Comparison of ENCODE assay signal across 19 cellular contexts in the genomic region with DNA sequence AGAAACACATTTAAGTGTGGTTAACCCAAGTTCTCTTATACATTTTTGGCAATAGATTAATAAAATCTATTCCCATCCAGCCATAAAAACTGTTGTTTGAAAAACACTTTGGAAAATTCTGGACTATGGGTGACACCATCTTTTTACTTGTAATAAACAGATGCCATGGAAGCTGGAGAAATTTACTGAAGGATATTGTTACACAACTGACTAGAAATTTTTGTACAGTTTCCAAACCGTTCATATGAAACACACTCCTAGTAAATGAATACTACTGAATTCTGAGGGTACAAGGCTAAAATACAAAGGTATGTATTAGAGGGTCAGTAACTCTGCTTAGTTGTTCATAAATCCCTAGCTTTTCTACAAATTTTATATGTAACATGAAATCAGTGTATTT. TPM values are rescaled to one million over a fixed set of nuclear protein-coding genes. Genes with fewer than 3 reads are reported as not detected.
DNase-seq lines count a peak whose midpoint lies in the region; ATAC-seq and TF ChIP-seq lines count a peak whose summit lies in the region.
"Had no signal": no experiment of that assay in that cellular context is flagged by ENCODE, and none has a peak within 500 bp of the region (broad histone marks: within the 10 kb centered on the region; RNA-seq: fewer than 3 reads in every experiment).

No MANE protein-coding gene starts in this region.

- H3K4me3 ChIP-seq in choroid plexus epithelial cell (ENCODE audit: low read depth, low read length): no peak overlapping the region
- no peak overlapping the region for H3K4me3 ChIP-seq in fibroblast of villous mesenchyme (ENCODE audit: low read depth, low read length)
- H3K4me3 ChIP-seq: BLaER1 treated with 17β-estradiol and CSF1 and Interleukin-3, amounts not matched to agents 10 nM and 100 nM; SK-N-MC had no signal

- TF ChIP-seq CTCF in choroid plexus epithelial cell (conservative IDR thresholded peaks at IDR 0.05; ENCODE audit: low read depth, low read length) (no peak), fibroblast of villous mesenchyme (IDR thresholded peaks at IDR 0.05; ENCODE audit: insufficient read depth, low read depth, low read length) (no peak), natural killer cell (IDR thresholded peaks at IDR 0.05) (no peak)

- H3K27ac Mint-ChIP-seq in natural killer cell: no peak overlapping the region
- H3K27ac Mint-ChIP-seq: CD4-positive, alpha-beta T cell had no signal

- H3K27me3 Mint-ChIP-seq in natural killer cell (ENCODE audit: low read depth in 2 of 2): no peaks in the 10 kb centered on the region
- H3K27me3 Mint-ChIP-seq: CD4-positive, alpha-beta T cell had no signal

- no peaks in the 10 kb centered on the region for H3K9me3 Mint-ChIP-seq in natural killer cell
- H3K9me3 Mint-ChIP-seq: CD4-positive, alpha-beta T cell had no signal

- peaks cover 45 to 57% of the 10 kb centered on the region in 2 donors for H3K4me1 Mint-ChIP-seq in natural killer cell

- H3K36me3 Mint-ChIP-seq in natural killer cell: no peaks in the 10 kb centered on the region

- intact Hi-C loops in natural killer cell (cut with micrococcal nuclease): no loop called here

- no peak overlapping the region for H3K4me3 Mint-ChIP-seq in natural killer cell
- H3K4me3 Mint-ChIP-seq: CD4-positive, alpha-beta T cell had no signal

- peak; percentile 25 for DNase-seq in GM03348 (ENCODE audit: low spot score)
- peak; percentile 26 for DNase-seq in choroid plexus epithelial cell (ENCODE audit: low read depth)
- peak; percentile 20 for DNase-seq in fibroblast of villous mesenchyme (ENCODE audit: low read depth)
- DNase-seq in natural killer cell: no peak
- DNase-seq in stimulated activated CD4-positive, alpha-beta T cell treated with anti-CD3 and anti-CD28 coated beads, Interleukin-4, amount 100 ng/mL, for 24 hours: no peak
- no peak for DNase-seq in NCI-H2171 treated with DMSO at 0.1 percent for 48 hours (lab: John Stamatoyannopoulos, UW)
- no peak for DNase-seq in NCI-H187 treated with DMSO at 0.1 percent for 48 hours (lab: John Stamatoyannopoulos, UW)
- DNase-seq: AML-193; CD4-positive, alpha-beta T cell; DMS53; Karpas-422; NCI-H1092 treated with DMSO at 0.1 percent for 48 hours; NCI-H1436; NCI-H187; NCI-H524 treated with DMSO at 0.1 percent for 48 hours; NCI-H774; SIG-M5 had no signal

- no peak for ATAC-seq in natural killer cell

RNA-seq across cellular contexts. Expression of gene TRIM33, which starts 48.7 kb away (rescaled TPM):
- total RNA-seq in fibroblast of villous mesenchyme: 34.5 and 36.3 TPM in 2 replicates
- 10 to 100 TPM; 70.6 to 91.5 (median 86.1) TPM for total RNA-seq in natural killer cell

Comparison
In these comparisons a context has a peak if more than half of its experiments do, and no peak if none do; other contexts are left out.
1. DNase-seq: peak in GM03348 (single experiment), choroid plexus epithelial cell (single experiment) and fibroblast of villous mesenchyme (single experiment); none in natural killer cell (single experiment), stimulated activated CD4-positive, alpha-beta T cell treated with anti-CD3 and anti-CD28 coated beads, Interleukin-4, amount 100 ng/mL, for 24 hours (single experiment), NCI-H2171 treated with DMSO at 0.1 percent for 48 hours (single experiment) and NCI-H187 treated with DMSO at 0.1 percent for 48 hours (single experiment).